In the genomic region with DNA sequence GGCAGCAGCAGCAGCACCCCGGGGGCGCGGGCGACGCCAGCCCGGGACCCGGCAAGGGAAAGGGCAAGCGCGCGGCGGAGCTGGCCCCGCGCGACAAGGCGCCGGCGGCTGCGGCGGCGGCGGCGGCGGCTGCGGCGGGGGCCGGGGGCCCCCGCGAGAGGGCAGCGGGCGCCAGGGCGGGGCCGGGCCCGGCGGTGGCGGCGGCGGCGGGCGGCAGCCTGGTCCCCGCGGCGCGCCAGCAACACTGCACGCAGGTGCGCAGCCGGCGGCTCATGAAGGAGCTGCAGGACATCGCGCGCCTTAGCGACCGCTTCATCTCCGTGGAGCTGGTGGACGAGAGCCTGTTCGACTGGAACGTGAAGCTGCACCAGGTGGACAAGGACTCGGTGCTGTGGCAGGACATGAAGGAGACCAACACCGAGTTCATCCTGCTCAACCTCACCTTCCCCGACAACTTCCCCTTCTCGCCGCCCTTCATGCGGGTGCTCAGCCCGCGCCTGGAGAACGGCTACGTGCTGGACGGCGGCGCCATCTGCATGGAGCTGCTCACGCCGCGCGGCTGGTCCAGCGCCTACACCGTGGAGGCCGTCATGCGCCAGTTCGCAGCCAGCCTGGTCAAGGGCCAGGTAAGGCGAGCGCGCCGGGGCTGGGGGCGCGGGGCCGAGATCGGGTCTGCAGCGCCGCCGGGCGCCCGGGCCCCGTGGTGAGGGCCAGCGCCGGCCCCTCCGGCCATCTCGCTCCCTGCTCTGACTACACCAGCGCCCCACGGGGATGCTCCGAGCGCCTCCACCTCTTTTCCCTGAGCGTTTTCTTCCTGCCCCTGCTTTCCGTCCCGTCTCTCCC, we compare ENCODE assay signal across 1 cellular context.
TF ChIP-seq lines count a peak whose summit lies in the region.

Gene UBE2QL1, plus strand, starts transcription at position 238 of the 843 bp plus-strand sequence. Its CDS starts 35 bp downstream, at position 273.

TF ChIP-seq in H1, 55 proteins besides CTCF, POLR2A, EP300 and RAD21:
- TF ChIP-seq CTBP2 (IDR thresholded peaks at IDR 0.05; ENCODE audit: borderline replicate concordance, insufficient read depth, insufficient read length, low read length) (no peak), ASH2L (IDR thresholded peaks at IDR 0.05; ENCODE audit: low read length) (peak; percentile 19), EZH2 (IDR thresholded peaks at IDR 0.05; ENCODE audit: low read depth, low read length, severe bottlenecking) (peak; percentile 94), SIN3A (conservative IDR thresholded peaks at IDR 0.05 in 1 of 2, IDR thresholded peaks at IDR 0.05 in 1 of 2; ENCODE audit: low read depth in 1 of 2, low read length in 2 of 2) (peak in 1 of 2 experiments; percentile 11; a peak in 1 of 4 replicates), RBBP5 (IDR thresholded peaks at IDR 0.05; ENCODE audit: borderline replicate concordance, low read depth, low read length) (0 out of 2 replicates have a peak, but pooled peaks have one; percentile 37), KDM4A (IDR thresholded peaks at IDR 0.05; ENCODE audit: low read depth, low read length, severe bottlenecking) (peak; percentile 84), CBX8 (IDR thresholded peaks at IDR 0.05; ENCODE audit: borderline replicate concordance, low read depth, low read length) (no peak), BACH1 (IDR thresholded peaks at IDR 0.05; ENCODE audit: low read length) (0 out of 2 replicates have a peak, but pooled peaks have one; percentile 4), SUZ12 (IDR thresholded peaks at IDR 0.05; ENCODE audit: low read length) (peak; percentile 96), JUN (IDR thresholded peaks at IDR 0.05; ENCODE audit: low read depth, low read length) (no peak)
